8 cellular contexts compared by ENCODE assay signal in genomic region chr12:21502164-21502496, GRCh38. TPM values are rescaled to one million over a fixed set of nuclear protein-coding genes. Genes with fewer than 3 reads are reported as not detected.
A peak's percentile ranks its signal among the peaks of the same experiment; 100 is the strongest.
DNase-seq lines count a peak whose midpoint lies in the region; ATAC-seq and TF ChIP-seq lines count a peak whose summit lies in the region.

No MANE protein-coding gene starts in this region.

- H3K9ac ChIP-seq in IMR-90 (ENCODE audit: low read depth, low read length): peak overlapping the region; percentile 93

- peak overlapping the region; percentile 82 for H3K4me3 ChIP-seq in cardiac muscle cell
- H3K4me3 ChIP-seq in IMR-90 (ENCODE audit: insufficient read depth, low read depth, low read length): peak overlapping the region; percentile 60
- peak overlapping the region; percentile 76 to 86 for H3K4me3 ChIP-seq in gastroesophageal sphincter
- H3K4me3 ChIP-seq in gastrocnemius medialis: peak overlapping the region; percentile 89 to 99 (median 97)

- peaks cover 4% of the 10 kb centered on the region; the same call in 1 of the 2 replicates for H3K9me1 ChIP-seq in IMR-90 (ENCODE audit: insufficient read depth, low read length)

- no peak for TF ChIP-seq RAD21 in IMR-90 (IDR thresholded peaks at IDR 0.05; ENCODE audit: low read length)

- dilution Hi-C loops in IMR-90 (cut with HindIII; ENCODE audit: low sequenced_read_pairs, unreplicated experiment): no loop called here

- H3K27me3 ChIP-seq in cardiac muscle cell (no peaks in the 10 kb centered on the region), IMR-90 (ENCODE audit: control insufficient read depth, insufficient read depth, low read length) (no peaks in the 10 kb centered on the region), gastroesophageal sphincter (no peaks in the 10 kb centered on the region), gastrocnemius medialis (no peaks in the 10 kb centered on the region)

- peak overlapping the region; percentile 58 for H2AK5ac ChIP-seq in IMR-90 (ENCODE audit: low read depth, low read length)

- H3K9me3 ChIP-seq in cardiac muscle cell (ENCODE audit: low read depth): no peaks in the 10 kb centered on the region
- no peaks in the 10 kb centered on the region for H3K9me3 ChIP-seq in IMR-90 (ENCODE audit: control insufficient read depth, insufficient read depth, low read length)
- no peaks in the 10 kb centered on the region for H3K9me3 ChIP-seq in gastroesophageal sphincter
- H3K9me3 ChIP-seq in gastrocnemius medialis: no peaks in the 10 kb centered on the region

- BruUV-seq in IMR-90 (replicated peaks; lab: Mats Ljungman, UMichigan): TSS peak; percentile 53

- H3K4ac ChIP-seq in IMR-90 (ENCODE audit: low read depth, low read length): peak overlapping the region; percentile 85

- H3K18ac ChIP-seq in IMR-90 (ENCODE audit: low read depth, low read length): no peak overlapping the region; the same call in 1 of the 2 replicates

- ATAC-seq in IMR-90 (ENCODE audit: low read depth) (peak; percentile 9), gastroesophageal sphincter (no peak), gastrocnemius medialis (peak; percentile 1 to 5), GM18868 (IDR thresholded peaks at IDR 0.05; ENCODE audit: unreplicated experiment) (no peak)

- DNase-seq in cardiac muscle cell (ENCODE audit: low read depth in 1 of 2, low spot score in 1 of 2): peak; percentile 38 to 65
- no peak for DNase-seq in cardiac septum (ENCODE audit: low spot score)
- peak; percentile 34 for DNase-seq in IMR-90
- DNase-seq in activated CD8-positive, alpha-beta memory T cell treated with anti-CD3 and anti-CD28 coated beads, Interleukin-2, amount 50 U/mL, for 4 hours: peak; percentile 41
- peak in 1 of 2 donors; percentile 2 for DNase-seq in gastrocnemius medialis
- no peak for DNase-seq in amniotic stem cell (lab: John Stamatoyannopoulos, UW)

- H3K4me2 ChIP-seq in IMR-90 (ENCODE audit: low read depth, low read length): peak overlapping the region; percentile 89

- H3K56ac ChIP-seq in IMR-90 (ENCODE audit: extremely low read depth, insufficient read depth, low read length): peak overlapping the region; percentile 68; the same call in 1 of the 2 replicates

- TF ChIP-seq EP300 in gastroesophageal sphincter (IDR thresholded peaks at IDR 0.05): no peak

- H3K36me3 ChIP-seq in cardiac muscle cell: no peaks in the 10 kb centered on the region
- peaks cover 3% of the 10 kb centered on the region for H3K36me3 ChIP-seq in IMR-90 (ENCODE audit: control insufficient read depth, insufficient read depth, low read length)
- H3K36me3 ChIP-seq in gastroesophageal sphincter: peaks cover 0 to 16% of the 10 kb centered on the region in 2 donors
- peaks cover 0 to 18% of the 10 kb centered on the region in 2 donors for H3K36me3 ChIP-seq in gastrocnemius medialis

- CTCF ChIA-PET in IMR-90 (lab: Yijun Ruan, JAX): interaction anchor here (1.0 kb wide), 1 partner anchor 47 kb away, joined by 3 read pairs; no protein-coding TSS in a partner anchor

- H3K23ac ChIP-seq in IMR-90 (ENCODE audit: low read depth, low read length): peak overlapping the region; percentile 91; the same call in 1 of the 2 replicates

- no peak overlapping the region for H2BK15ac ChIP-seq in IMR-90 (ENCODE audit: low read depth, low read length)

- H3K14ac ChIP-seq in IMR-90 (replicated peaks; ENCODE audit: low read depth, low read length): peak overlapping the region; percentile 91

- peak overlapping the region; percentile 21 for H4K5ac ChIP-seq in IMR-90 (ENCODE audit: low read depth, low read length)

- in situ Hi-C loops in IMR-90 (cut with MboI; ENCODE audit: low sequenced_read_pairs): loop anchor here (10.0 kb wide), 1 partner anchor 143 kb away; no protein-coding TSS in a partner anchor
- in situ Hi-C loops in gastrocnemius medialis (cut with MboI; ENCODE audit: low sequenced_read_pairs in 4 of 4): loop anchor here in 1 of 4 donors (10.0 kb wide), 1 partner anchor 153 kb away; the partner anchor contains the start of gene LDHB

- H2BK5ac ChIP-seq in IMR-90 (ENCODE audit: low read depth, low read length, poor library complexity, severe bottlenecking): peak overlapping the region; percentile 57

- H3K27ac ChIP-seq in cardiac muscle cell (peak overlapping the region; percentile 86), IMR-90 (ENCODE audit: insufficient read depth, low read length) (peak overlapping the region; percentile 69), gastroesophageal sphincter (peak overlapping the region; percentile 62 to 89 (median 87)), gastrocnemius medialis (peak overlapping the region; percentile 85 to 91 (median 88))

- POLR2A ChIA-PET in IMR-90 (lab: Charles Lee; ENCODE audit: unreplicated experiment): interaction anchor here (0.6 kb wide), 1 partner anchor 678 kb away, joined by 3 read pairs; no protein-coding TSS in a partner anchor

- WGBS in IMR-90 (ENCODE audit: extremely low coverage in 2 of 2, insufficient read length in 1 of 2), 2 experiments: no CpG with 5 or more reads among the region's 14 CpGs
- 0 to 2% methylated on average over 2 to 8 of the region's 14 CpGs for WGBS in gastroesophageal sphincter (ENCODE audit: low coverage in 1 of 2), 2 donors

- TF ChIP-seq POLR2A in IMR-90 (IDR thresholded peaks at IDR 0.05; ENCODE audit: low read depth, low read length) (no peak), gastroesophageal sphincter (IDR thresholded peaks at IDR 0.05) (no peak), gastrocnemius medialis (IDR thresholded peaks at IDR 0.05) (no peak)

- no peak for TF ChIP-seq CTCF in cardiac muscle cell (IDR thresholded peaks at IDR 0.05; ENCODE audit: low read depth, low read length)
- no peak for TF ChIP-seq CTCF in IMR-90 (conservative IDR thresholded peaks at IDR 0.05; ENCODE audit: low read depth, low read length)
- no peak for TF ChIP-seq CTCF in gastroesophageal sphincter (IDR thresholded peaks at IDR 0.05)
- no peak for TF ChIP-seq CTCF in gastrocnemius medialis (IDR thresholded peaks at IDR 0.05 in 4 of 5, conservative IDR thresholded peaks at IDR 0.05 in 1 of 5)

- H4K8ac ChIP-seq in IMR-90 (ENCODE audit: low read depth in 2 of 2, low read length in 2 of 2): peak overlapping the region; percentile 55 to 86

- H2BK120ac ChIP-seq in IMR-90 (ENCODE audit: low read depth, low read length): peak overlapping the region; percentile 16; the same call in 1 of the 2 replicates

- peaks cover 16% of the 10 kb centered on the region for H3K4me1 ChIP-seq in cardiac muscle cell (ENCODE audit: low read depth)
- H3K4me1 ChIP-seq in IMR-90 (ENCODE audit: control insufficient read depth, insufficient read depth, low read length): peaks cover 2% of the 10 kb centered on the region
- peaks cover 14 to 63% (median 17%) of the 10 kb centered on the region in 3 donors for H3K4me1 ChIP-seq in gastroesophageal sphincter
- H3K4me1 ChIP-seq in gastrocnemius medialis: peaks cover 42 to 45% of the 10 kb centered on the region in 2 donors

- peak overlapping the region; percentile 96 for H2AK9ac ChIP-seq in IMR-90 (replicated peaks; ENCODE audit: low read depth, low read length, poor library complexity)

- H4K20me1 ChIP-seq in IMR-90 (ENCODE audit: insufficient read depth, low read length): peaks cover 13% of the 10 kb centered on the region; the same call in 1 of the 2 replicates

- peak overlapping the region; percentile 63 for H4K91ac ChIP-seq in IMR-90 (ENCODE audit: insufficient read depth, low read depth, low read length)

- intact Hi-C loops in cardiac septum (cut with DNase I) (loop anchor here (5.0 kb wide), 2 partner anchors 65 to 155 kb away; partner anchors contain the start of genes LDHB and PYROXD1), IMR-90 (cut with micrococcal nuclease) (loop anchor here (5.0 kb wide), 1 partner anchor 155 kb away; the partner anchor contains the start of gene LDHB), gastrocnemius medialis (cut with DNase I; ENCODE audit: low total_unique reads) (no loop called here)

- H2BK20ac ChIP-seq in IMR-90 (ENCODE audit: low read depth, low read length): no peak overlapping the region

- H3K79me1 ChIP-seq in IMR-90 (ENCODE audit: low read depth in 1 of 2, low read length in 2 of 2): peaks cover 16 to 37% of the 10 kb centered on the region in 2 experiments

- H2AFZ ChIP-seq in IMR-90 (replicated peaks; ENCODE audit: low read length, poor library complexity): peak overlapping the region; percentile 97

TF ChIP-seq in IMR-90, 13 proteins besides CTCF, POLR2A, EP300 and RAD21 (continues in another document):
- TF ChIP-seq MAFK (IDR thresholded peaks at IDR 0.05; ENCODE audit: low read depth, low read length): no peak
- TF ChIP-seq MXI1 (IDR thresholded peaks at IDR 0.05; ENCODE audit: borderline replicate concordance, low read depth, low read length): no peak
- TF ChIP-seq MAZ (IDR thresholded peaks at IDR 0.05; ENCODE audit: borderline replicate concordance, low read depth, low read length): no peak
- no peak for TF ChIP-seq FOS (IDR thresholded peaks at IDR 0.05; ENCODE audit: low read depth, low read length)

RNA-seq across cellular contexts. Expression of gene GOLT1B, which starts 0.5 kb away (rescaled TPM):
- total RNA-seq in cardiac muscle cell: 7.9 and 9.0 TPM in 2 replicates
- polyA plus RNA-seq in cardiac muscle cell: 13.1 and 18.9 TPM in 2 replicates
- 26.6 TPM for total RNA-seq in cardiac septum
- total RNA-seq in IMR-90 (2012; rRNA removed): 50.5 and 83.9 TPM in 2 replicates
- 17.8 and 27.2 TPM in 2 replicates for polyA plus RNA-seq in IMR-90 (2012; rRNA removed)
- polyA plus RNA-seq in IMR-90 (2012; cell fraction: cytosol; rRNA removed): 1.9 and 4.4 TPM in 2 replicates
- polyA plus RNA-seq in IMR-90 (2012; cell fraction: nucleus; rRNA removed; ENCODE audit: low replicate concordance): 2.1 and 26.0 TPM in 2 replicates
- 10 to 100 TPM; 16.9 to 24.4 (median 20.9) TPM for total RNA-seq in gastroesophageal sphincter
- total RNA-seq in gastrocnemius medialis: 10 to 100 TPM; 14.7 to 34.3 (median 27.0) TPM

RNA-seq across cellular contexts. Expression of gene RECQL, which starts 0.7 kb away (rescaled TPM):
- total RNA-seq in cardiac muscle cell (13.6 and 17.0 TPM in 2 replicates), cardiac septum (22.3 TPM), IMR-90 (2012; rRNA removed) (67.0 and 118 TPM in 2 replicates), gastroesophageal sphincter (10 to 100 TPM; 44.6 to 75.0 (median 58.2) TPM), gastrocnemius medialis (10 to 100 TPM; 14.0 to 32.5 (median 22.3) TPM)
- polyA plus RNA-seq in cardiac muscle cell (11.8 and 14.7 TPM in 2 replicates), IMR-90 (2012; rRNA removed) (22.7 and 29.4 TPM in 2 replicates)
- 3.7 and 4.1 TPM in 2 replicates for polyA plus RNA-seq in IMR-90 (2012; cell fraction: cytosol; rRNA removed)
- polyA plus RNA-seq in IMR-90 (2012; cell fraction: nucleus; rRNA removed; ENCODE audit: low replicate concordance): 2.9 and 16.2 TPM in 2 replicates

RNA-seq across cellular contexts. Expression of gene SPX, which starts 24.0 kb away (rescaled TPM):
- total RNA-seq in cardiac muscle cell (1.5 and 3.0 TPM in 2 replicates), cardiac septum (10.0 TPM), IMR-90 (2012; rRNA removed) (under 0.01 and 0.28 TPM in 2 replicates), gastroesophageal sphincter (1 to 10 TPM in 1 of 4 donors, under 1 TPM in 3; 0.15 to 1.2 (median 0.67) TPM), gastrocnemius medialis (1 to 10 TPM in 2 of 4 donors, under 1 TPM in 1, not detected in 1; 0.73 to 3.1 (median 2.4) TPM)
- polyA plus RNA-seq in cardiac muscle cell (1.1 and 2.4 TPM in 2 replicates), IMR-90 (2012; rRNA removed) (0.06 and 0.12 TPM in 2 replicates)
- 0.03 and 0.09 TPM in 2 replicates for polyA plus RNA-seq in IMR-90 (2012; cell fraction: cytosol; rRNA removed)
- 0.02 and 0.08 TPM in 2 replicates for polyA plus RNA-seq in IMR-90 (2012; cell fraction: nucleus; rRNA removed; ENCODE audit: low replicate concordance)

Comparison
In these comparisons a context has a peak if more than half of its experiments do, and no peak if none do; other contexts are left out.
1. DNase-seq: peak in cardiac muscle cell (2 of 2), IMR-90 (single experiment) and activated CD8-positive, alpha-beta memory T cell treated with anti-CD3 and anti-CD28 coated beads, Interleukin-2, amount 50 U/mL, for 4 hours (single experiment); none in cardiac septum (single experiment) and amniotic stem cell (single experiment).
2. ATAC-seq: peak in IMR-90 (single experiment) and gastrocnemius medialis (2 of 2); none in gastroesophageal sphincter (single experiment) and GM18868 (single experiment).
3. Peak in every context shown above with its lines, with median percentiles within 50 percentile points of each other: H3K27ac ChIP-seq and H3K4me3 ChIP-seq.